ENCODE assay signal across 8 cellular contexts in the genomic region with DNA sequence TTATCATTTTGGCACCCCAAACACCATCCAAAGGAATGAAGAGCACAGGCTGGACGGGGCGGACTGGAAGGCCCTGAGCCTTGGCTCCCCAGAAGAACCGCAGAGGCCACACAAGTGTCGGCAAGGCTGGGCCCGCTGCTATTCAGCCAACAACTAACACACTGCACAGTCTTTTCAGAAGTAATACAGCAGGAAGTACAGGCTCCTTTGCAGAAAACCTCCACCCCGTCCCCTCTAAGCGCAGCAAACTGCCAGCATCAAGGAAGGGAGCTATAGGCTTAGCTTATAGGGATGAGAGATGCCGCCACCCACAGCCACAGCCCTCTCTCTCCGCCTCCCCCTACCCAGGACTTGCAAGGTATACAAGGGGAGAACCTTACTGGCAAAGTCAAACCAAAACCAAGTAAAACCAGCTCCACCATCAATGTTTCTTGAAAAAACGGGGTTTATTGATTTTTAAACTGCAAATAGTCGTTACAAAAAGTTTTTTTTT. TPM values are rescaled to one million over a fixed set of nuclear protein-coding genes. Genes with fewer than 3 reads are reported as not detected.
DNase-seq lines count a peak whose midpoint lies in the region; ATAC-seq and TF ChIP-seq lines count a peak whose summit lies in the region.

No MANE protein-coding gene starts in this region.

- peaks cover 30% of the 10 kb centered on the region for H3K79me2 ChIP-seq in trophoblast cell (ENCODE audit: control insufficient read depth, insufficient read depth, low read length, poor library complexity)

- H2BK5ac ChIP-seq in trophoblast cell (ENCODE audit: low read depth, low read length, poor library complexity) = no peak overlapping the region

- H3K4me3 Mint-ChIP-seq in activated CD4-positive, alpha-beta T cell treated with anti-CD3 and anti-CD28 coated beads, Interleukin-2, amount 10 ng/mL, durations not matched to agents 24 days and 14 days = peak overlapping the region; percentile 80

- H3K9me3 Mint-ChIP-seq in activated CD4-positive, alpha-beta T cell treated with anti-CD3 and anti-CD28 coated beads, Interleukin-2, amount 10 ng/mL, durations not matched to agents 24 days and 14 days = no peaks in the 10 kb centered on the region

- ATAC-seq in GM18511 (IDR thresholded peaks at IDR 0.05; ENCODE audit: unreplicated experiment) (no peak), HG03097 (IDR thresholded peaks at IDR 0.05; ENCODE audit: low FRiP score, unreplicated experiment) (no peak)

- no peak overlapping the region for H3K4me2 ChIP-seq in trophoblast cell (ENCODE audit: low read length)

- H3K27me3 Mint-ChIP-seq in activated CD4-positive, alpha-beta T cell treated with anti-CD3 and anti-CD28 coated beads, Interleukin-2, amount 10 ng/mL, durations not matched to agents 24 days and 14 days = no peaks in the 10 kb centered on the region

- H3K4me1 ChIP-seq in esophagus muscularis mucosa (peaks cover 15 to 58% (median 45%) of the 10 kb centered on the region in 4 donors), trophoblast cell (ENCODE audit: control insufficient read depth in 1 of 2, insufficient read depth in 2 of 2, low read length in 2 of 2) (peaks cover 11 to 21% of the 10 kb centered on the region in 2 experiments)

- H4K12ac ChIP-seq in trophoblast cell (ENCODE audit: low read depth, low read length) = no peak overlapping the region

- H4K8ac ChIP-seq in trophoblast cell (ENCODE audit: low read depth, low read length) = no peak overlapping the region

- intact Hi-C loops in activated CD4-positive, alpha-beta T cell treated with anti-CD3 and anti-CD28 coated beads, Interleukin-2, amount 10 ng/mL, durations not matched to agents 24 days and 14 days (cut with micrococcal nuclease) = no loop called here
- intact Hi-C loops in esophagus muscularis mucosa (cut with DNase I) = loop anchor here (5.0 to 10.0 kb wide), 2 partner anchors 105 to 642 kb away; no protein-coding TSS in a partner anchor

- H3K27ac Mint-ChIP-seq in activated CD4-positive, alpha-beta T cell treated with anti-CD3 and anti-CD28 coated beads, Interleukin-2, amount 10 ng/mL, durations not matched to agents 24 days and 14 days = peak overlapping the region; percentile 88

- peaks cover 69% of the 10 kb centered on the region for H3K4me1 Mint-ChIP-seq in activated CD4-positive, alpha-beta T cell treated with anti-CD3 and anti-CD28 coated beads, Interleukin-2, amount 10 ng/mL, durations not matched to agents 24 days and 14 days

- H3K36me3 Mint-ChIP-seq in activated CD4-positive, alpha-beta T cell treated with anti-CD3 and anti-CD28 coated beads, Interleukin-2, amount 10 ng/mL, durations not matched to agents 24 days and 14 days (ENCODE audit: low read depth) = peaks cover 60% of the 10 kb centered on the region

- H3K27ac ChIP-seq in esophagus muscularis mucosa (replicated peaks in 1 of 4) = peak overlapping the region; percentile 99 to 100 (median 100)
- H3K27ac ChIP-seq in trophoblast cell (ENCODE audit: low read depth, low read length) = peak overlapping the region; percentile 21

- no peak overlapping the region for H3K23ac ChIP-seq in trophoblast cell (ENCODE audit: low read length)

- H3K36me3 ChIP-seq in esophagus muscularis mucosa (peaks cover 9 to 52% (median 35%) of the 10 kb centered on the region in 4 donors), trophoblast cell (ENCODE audit: control insufficient read depth in 1 of 2, insufficient read depth in 2 of 2, low read length in 2 of 2) (peaks cover 26 to 36% of the 10 kb centered on the region in 2 experiments)

- TF ChIP-seq POLR2A in esophagus muscularis mucosa (IDR thresholded peaks at IDR 0.05; ENCODE audit: low read depth) = no peak

- H3K4me3 ChIP-seq in GM12865 (ENCODE audit: low read depth, low read length) (no peak overlapping the region), esophagus muscularis mucosa (peak overlapping the region in 1 of 4 donors; percentile 38), trophoblast cell (ENCODE audit: low read depth, low read length) (no peak overlapping the region)

- peaks cover 26% of the 10 kb centered on the region for H3K79me1 ChIP-seq in trophoblast cell (ENCODE audit: low read length)

- WGBS in esophagus muscularis mucosa = 69% methylated on average over 11 of the region's 11 CpGs
- WGBS in trophoblast cell (ENCODE audit: extremely low coverage, insufficient coverage, insufficient read length) = no CpG with 5 or more reads among the region's 11 CpGs

- H3K4ac ChIP-seq in trophoblast cell (ENCODE audit: low read depth, low read length) = no peak overlapping the region

- DNase-seq in GM12865 (ENCODE audit: low read depth) = peak; percentile 38
- DNase-seq in activated CD4-positive, alpha-beta T cell treated with anti-CD3 and anti-CD28 coated beads, Interleukin-2, amount 10 ng/mL, durations not matched to agents 24 days and 14 days = peak; percentile 85
- DNase-seq in esophagus muscularis mucosa (ENCODE audit: extremely low spot score) = peak; percentile 92
- DNase-seq in trophoblast cell = peak; percentile 76 to 79
- no peak for DNase-seq in GM10266 (ENCODE audit: extremely low spot score)
- DNase-seq in OCI-M1 (lab: John Stamatoyannopoulos, UW) = no peak

- TF ChIP-seq CTCF in GM12865 (IDR thresholded peaks at IDR 0.05; ENCODE audit: insufficient read depth, low read depth, low read length, missing control alignments) = no peak
- no peak for TF ChIP-seq CTCF in esophagus muscularis mucosa (IDR thresholded peaks at IDR 0.05)
- no peak for TF ChIP-seq CTCF in GM10266 (IDR thresholded peaks at IDR 0.05; ENCODE audit: control insufficient read depth, insufficient read depth, low read depth, missing control alignments)

- H3K27me3 ChIP-seq in esophagus muscularis mucosa (no peaks in the 10 kb centered on the region), trophoblast cell (ENCODE audit: insufficient read depth, low read length) (no peaks in the 10 kb centered on the region)

- H2BK120ac ChIP-seq in trophoblast cell (ENCODE audit: insufficient read depth, low read length, poor library complexity) = no peak overlapping the region

- H3K14ac ChIP-seq in trophoblast cell (ENCODE audit: low read length) = no peak overlapping the region

- H2AFZ ChIP-seq in trophoblast cell (ENCODE audit: insufficient read depth, low read length, poor library complexity) = no peak overlapping the region

- no peak overlapping the region for H3K9ac ChIP-seq in trophoblast cell (ENCODE audit: low read length)

- no peak overlapping the region for H3K18ac ChIP-seq in trophoblast cell (ENCODE audit: low read length)

- TF ChIP-seq EP300 in esophagus muscularis mucosa (IDR thresholded peaks at IDR 0.05) = no peak

- H3K9me3 ChIP-seq in esophagus muscularis mucosa (no peaks in the 10 kb centered on the region), trophoblast cell (ENCODE audit: insufficient read depth, low read depth, low read length) (no peaks in the 10 kb centered on the region)

- no peak overlapping the region for H4K91ac ChIP-seq in trophoblast cell (ENCODE audit: low read depth, low read length)

- H2BK12ac ChIP-seq in trophoblast cell (ENCODE audit: low read length) = no peak overlapping the region

- H2AK5ac ChIP-seq in trophoblast cell (ENCODE audit: low read length) = no peak overlapping the region

RNA-seq across cellular contexts. Expression of a gene that starts 5.6 kb away (rescaled TPM):
- 106 TPM in 2 replicates for total RNA-seq in activated CD4-positive, alpha-beta T cell treated with anti-CD3 and anti-CD28 coated beads, Interleukin-2, amount 10 ng/mL, durations not matched to agents 24 days and 14 days
- total RNA-seq in esophagus muscularis mucosa = 100 to 1,000 TPM; 191 to 704 (median 444) TPM
- 487 and 493 TPM in 2 replicates for polyA plus RNA-seq in trophoblast cell (2013)

Comparison
In these comparisons a context has a peak if more than half of its experiments do, and no peak if none do; other contexts are left out.
1. DNase-seq: peak in GM12865 (single experiment), activated CD4-positive, alpha-beta T cell treated with anti-CD3 and anti-CD28 coated beads, Interleukin-2, amount 10 ng/mL, durations not matched to agents 24 days and 14 days (single experiment), esophagus muscularis mucosa (single experiment) and trophoblast cell (2 of 2); none in GM10266 (single experiment) and OCI-M1 (single experiment).